Comparison of ENCODE assay signal across 13 cellular contexts in genomic region chrX:19814240-19814639, GRCh38.
A peak's percentile ranks its signal among the peaks of the same experiment; 100 is the strongest.
DNase-seq lines count a peak whose midpoint lies in the region; ATAC-seq and TF ChIP-seq lines count a peak whose summit lies in the region.
"Had no signal": no experiment of that assay in that cellular context is flagged by ENCODE, and none has a peak within 500 bp of the region (broad histone marks: within the 10 kb centered on the region; RNA-seq: fewer than 3 reads in every experiment).

No MANE protein-coding gene starts in this region.

- no peak overlapping the region for H3K4me3 Mint-ChIP-seq in activated B cell treated with CpG ODN at 0.5 μM for 24 hours
- H3K4me3 Mint-ChIP-seq in naive thymus-derived CD4-positive, alpha-beta T cell = peak overlapping the region in 3 of 10 donors; percentile 7 to 41 (median 27)

- BruUV-seq in mammary epithelial cell (replicated peaks; lab: Mats Ljungman, UMichigan) = no TSS peak

- ATAC-seq in activated B cell treated with CpG ODN at 0.5 μM for 24 hours (ENCODE audit: low read depth) (no peak), HG03378 (IDR thresholded peaks at IDR 0.05; ENCODE audit: unreplicated experiment) (no peak)
- ATAC-seq in naive thymus-derived CD4-positive, alpha-beta T cell = peak; percentile 86

- no peaks in the 10 kb centered on the region for H3K9me3 Mint-ChIP-seq in activated B cell treated with CpG ODN at 0.5 μM for 24 hours
- peaks cover 0 to 2% (median 0%) of the 10 kb centered on the region in 11 donors for H3K9me3 Mint-ChIP-seq in naive thymus-derived CD4-positive, alpha-beta T cell

- DNase-seq in GM12865 (ENCODE audit: low read depth) (peak; percentile 13), KBM-7 (peak; percentile 79), activated B cell treated with CpG ODN at 0.5 μM for 24 hours (no peak), foreskin fibroblast (no peak), mammary epithelial cell (no peak), NCI-H1048 (lab: John Stamatoyannopoulos, UW) (no peak)
- no peak for DNase-seq in naive thymus-derived CD4-positive, alpha-beta T cell
- DNase-seq: activated naive CD4-positive, alpha-beta T cell treated with Interleukin-2 at 50 U/mL for 16 hours; DMS79 treated with DMSO at 0.1 percent for 48 hours; dorsolateral prefrontal cortex; mesenchymal stem cell; NCI-H1092 treated with DMSO at 0.1 percent for 48 hours had no signal

- dilution Hi-C loops in mammary epithelial cell (cut with HindIII; ENCODE audit: low sequenced_read_pairs) = no loop called here

- H3K36me3 Mint-ChIP-seq in activated B cell treated with CpG ODN at 0.5 μM for 24 hours (ENCODE audit: low read depth) = peaks cover 2% of the 10 kb centered on the region
- peaks cover 0 to 18% (median 0%) of the 10 kb centered on the region in 5 donors for H3K36me3 Mint-ChIP-seq in naive thymus-derived CD4-positive, alpha-beta T cell

- no peak overlapping the region for H2AFZ ChIP-seq in mammary epithelial cell (ENCODE audit: low read depth, low read length)

- in situ Hi-C loops in KBM-7 (cut with MboI; ENCODE audit: low pct_unique_long_range_greater_than_20kb, low sequenced_read_pairs) = no loop called here
- in situ Hi-C loops in mammary epithelial cell (cut with MboI; ENCODE audit: low sequenced_read_pairs in 2 of 2) = no loop called here

- no peaks in the 10 kb centered on the region for H3K79me2 ChIP-seq in mammary epithelial cell (ENCODE audit: insufficient read depth, low read length)

- H4K20me1 ChIP-seq in mammary epithelial cell (ENCODE audit: insufficient read depth, low read length) = no peaks in the 10 kb centered on the region

- H3K4me3 ChIP-seq in GM12865 (ENCODE audit: low read depth, low read length) = no peak overlapping the region
- no peak overlapping the region for H3K4me3 ChIP-seq in naive thymus-derived CD4-positive, alpha-beta T cell (ENCODE audit: low read length)
- no peak overlapping the region for H3K4me3 ChIP-seq in foreskin fibroblast (ENCODE audit: low read depth in 1 of 2, low read length in 2 of 2)
- H3K4me3 ChIP-seq in mammary epithelial cell (replicated peaks in 1 of 3; ENCODE audit: insufficient read depth in 1 of 3, low read depth in 2 of 3, low read length in 3 of 3) = no peak overlapping the region
- H3K4me3 ChIP-seq: dorsolateral prefrontal cortex had no signal

- peaks cover 11 to 25% of the 10 kb centered on the region in 2 donors for H3K4me1 ChIP-seq in naive thymus-derived CD4-positive, alpha-beta T cell (ENCODE audit: control insufficient read depth in 2 of 2, insufficient read depth in 2 of 2, low read length in 2 of 2)
- H3K4me1 ChIP-seq in mammary epithelial cell (ENCODE audit: insufficient read depth, low read length) = no peaks in the 10 kb centered on the region

- no peaks in the 10 kb centered on the region for H3K36me3 ChIP-seq in naive thymus-derived CD4-positive, alpha-beta T cell (ENCODE audit: control insufficient read depth in 2 of 3, insufficient read depth in 3 of 3, low read length in 3 of 3)
- no peaks in the 10 kb centered on the region for H3K36me3 ChIP-seq in mammary epithelial cell (ENCODE audit: insufficient read depth, low read length)

- no peak overlapping the region for H3K27ac ChIP-seq in naive thymus-derived CD4-positive, alpha-beta T cell (ENCODE audit: low read depth, low read length)
- H3K27ac ChIP-seq in mammary epithelial cell (ENCODE audit: insufficient read depth, low read depth, low read length) = no peak overlapping the region
- H3K27ac ChIP-seq: dorsolateral prefrontal cortex had no signal

- no peaks in the 10 kb centered on the region for H3K27me3 Mint-ChIP-seq in activated B cell treated with CpG ODN at 0.5 μM for 24 hours
- H3K27me3 Mint-ChIP-seq in naive thymus-derived CD4-positive, alpha-beta T cell = no peaks in the 10 kb centered on the region

- no peaks in the 10 kb centered on the region for H3K27me3 ChIP-seq in naive thymus-derived CD4-positive, alpha-beta T cell (ENCODE audit: control insufficient read depth in 2 of 2, insufficient read depth in 2 of 2, low read length in 2 of 2)
- H3K27me3 ChIP-seq in mammary epithelial cell (ENCODE audit: insufficient read depth, low read length) = no peaks in the 10 kb centered on the region

- POLR2A ChIA-PET in activated B cell treated with CpG ODN at 0.5 μM for 24 hours (lab: Charles Lee) = interaction anchor here (0.5 kb wide), 1 partner anchor 57 kb away, joined by 4 read pairs; no protein-coding TSS in a partner anchor
- POLR2A ChIA-PET in naive thymus-derived CD4-positive, alpha-beta T cell (lab: Charles Lee) = no interaction called here

- intact Hi-C loops in activated B cell treated with CpG ODN at 0.5 μM for 24 hours (cut with micrococcal nuclease) = no loop called here
- intact Hi-C loops in naive thymus-derived CD4-positive, alpha-beta T cell (cut with micrococcal nuclease) = no loop called here
- intact Hi-C loops in mammary epithelial cell (cut with micrococcal nuclease) = no loop called here

- peaks cover 57% of the 10 kb centered on the region for H3K4me1 Mint-ChIP-seq in activated B cell treated with CpG ODN at 0.5 μM for 24 hours
- H3K4me1 Mint-ChIP-seq in naive thymus-derived CD4-positive, alpha-beta T cell = peaks cover 32 to 79% (median 63%) of the 10 kb centered on the region in 7 donors

- 88% methylated on average over 4 of the region's 7 CpGs for WGBS in mammary epithelial cell (ENCODE audit: low coverage, missing lambda C conversion rate)

- peak overlapping the region; percentile 50 for H3K27ac Mint-ChIP-seq in activated B cell treated with CpG ODN at 0.5 μM for 24 hours
- peak overlapping the region; percentile 9 to 74 (median 53) for H3K27ac Mint-ChIP-seq in naive thymus-derived CD4-positive, alpha-beta T cell

- no peak overlapping the region for H3K4me2 ChIP-seq in mammary epithelial cell (ENCODE audit: insufficient read depth, low read depth, low read length)

- H3K9ac ChIP-seq in mammary epithelial cell (ENCODE audit: insufficient read depth, low read length) = no peak overlapping the region

- CTCF ChIA-PET in activated B cell treated with CpG ODN at 0.5 μM for 24 hours (lab: Charles Lee) (no interaction called here), mammary epithelial cell (lab: Charles Lee; ENCODE audit: low non-redundant PET) (no interaction called here)
- CTCF ChIA-PET in naive thymus-derived CD4-positive, alpha-beta T cell (lab: Charles Lee) = interaction anchor here (1.8 kb wide), 1 partner anchor 10 kb away, joined by 3 read pairs; no protein-coding TSS in a partner anchor

- H3K9me3 ChIP-seq in naive thymus-derived CD4-positive, alpha-beta T cell (ENCODE audit: control insufficient read depth in 2 of 3, low read length in 3 of 3) = no peaks in the 10 kb centered on the region
- no peaks in the 10 kb centered on the region for H3K9me3 ChIP-seq in mammary epithelial cell (replicated peaks; ENCODE audit: insufficient read depth, low read length)

- TF ChIP-seq CTCF in GM12865 (IDR thresholded peaks at IDR 0.05; ENCODE audit: insufficient read depth, low read depth, low read length, missing control alignments) (no peak), activated B cell treated with CpG ODN at 0.5 μM for 24 hours (IDR thresholded peaks at IDR 0.05) (no peak), foreskin fibroblast (IDR thresholded peaks at IDR 0.05; ENCODE audit: low read depth, low read length) (no peak), mammary epithelial cell (conservative IDR thresholded peaks at IDR 0.05 in 1 of 2, IDR thresholded peaks at IDR 0.05 in 1 of 2; ENCODE audit: extremely low read depth in 1 of 2, insufficient read depth in 1 of 2, low read depth in 1 of 2, low read length in 2 of 2) (no peak)

Comparison
In these comparisons a context has a peak if more than half of its experiments do, and no peak if none do; other contexts are left out.
1. DNase-seq: peak in GM12865 (single experiment) and KBM-7 (single experiment); none in activated B cell treated with CpG ODN at 0.5 μM for 24 hours (single experiment), naive thymus-derived CD4-positive, alpha-beta T cell (0 of 9), foreskin fibroblast (0 of 2), mammary epithelial cell (single experiment) and NCI-H1048 (single experiment).